ENCODE assay signal across 8 cellular contexts in genomic region chr1:203268901-203269653, GRCh38.
DNase-seq lines count a peak whose midpoint lies in the region; ATAC-seq lines count a peak whose summit lies in the region.

No MANE protein-coding gene starts in this region.

- no peak overlapping the region for H3K27ac Mint-ChIP-seq in activated T-cell treated with anti-CD3 and anti-CD28 coated beads, Interleukin-2, amount 50 U/mL, for 24 hours

- H3K27ac ChIP-seq in rectal smooth muscle tissue (ENCODE audit: low read depth, low read length), result peak overlapping the region; percentile 30

- ATAC-seq in HG02798 (IDR thresholded peaks at IDR 0.05; ENCODE audit: poor library complexity, unreplicated experiment), result no peak

- H3K27me3 Mint-ChIP-seq in activated T-cell treated with anti-CD3 and anti-CD28 coated beads, Interleukin-2, amount 50 U/mL, for 24 hours, result no peaks in the 10 kb centered on the region

- no peaks in the 10 kb centered on the region for H3K9me3 Mint-ChIP-seq in activated T-cell treated with anti-CD3 and anti-CD28 coated beads, Interleukin-2, amount 50 U/mL, for 24 hours

- no peaks in the 10 kb centered on the region for H3K27me3 ChIP-seq in rectal smooth muscle tissue (ENCODE audit: control insufficient read depth, insufficient read depth, low read length)

- H3K36me3 ChIP-seq in rectal smooth muscle tissue (ENCODE audit: control insufficient read depth, insufficient read depth, low read length), result no peaks in the 10 kb centered on the region

- H3K9ac ChIP-seq in rectal smooth muscle tissue (ENCODE audit: low read length), result no peak overlapping the region

- H3K4me1 Mint-ChIP-seq in activated T-cell treated with anti-CD3 and anti-CD28 coated beads, Interleukin-2, amount 50 U/mL, for 24 hours (ENCODE audit: low read depth), result peaks cover 33% of the 10 kb centered on the region

- H3K4me3 Mint-ChIP-seq in activated T-cell treated with anti-CD3 and anti-CD28 coated beads, Interleukin-2, amount 50 U/mL, for 24 hours, result no peak overlapping the region

- DNase-seq in DMS153 (lab: John Stamatoyannopoulos, UW), result peak; percentile 85
- peak; percentile 36 for DNase-seq in HS-27A (ENCODE audit: low read depth)
- DNase-seq in NCI-H526 (lab: John Stamatoyannopoulos, UW), result peak; percentile 66 to 78
- DNase-seq in activated T-cell treated with anti-CD3 and anti-CD28 coated beads, Interleukin-2, amount 50 U/mL, for 24 hours, result peak; percentile 58
- peak; percentile 57 for DNase-seq in foreskin melanocyte
- no peak for DNase-seq in posterior cingulate gyrus

- peaks cover 13% of the 10 kb centered on the region for H3K4me1 ChIP-seq in rectal smooth muscle tissue (ENCODE audit: control insufficient read depth, insufficient read depth, low read length)

- H3K4me3 ChIP-seq in rectal smooth muscle tissue (ENCODE audit: low read length), result no peak overlapping the region

- H3K36me3 Mint-ChIP-seq in activated T-cell treated with anti-CD3 and anti-CD28 coated beads, Interleukin-2, amount 50 U/mL, for 24 hours (ENCODE audit: low read depth), result no peaks in the 10 kb centered on the region

- intact Hi-C loops in posterior cingulate gyrus (cut with DNase I), result loop anchor here (5.0 kb wide), 2 partner anchors 152 to 232 kb away; no protein-coding TSS in a partner anchor

Comparison
In these comparisons a context has a peak if more than half of its experiments do, and no peak if none do; other contexts are left out.
1. DNase-seq: peak in DMS153 (single experiment), HS-27A (single experiment), NCI-H526 (2 of 2), activated T-cell treated with anti-CD3 and anti-CD28 coated beads, Interleukin-2, amount 50 U/mL, for 24 hours (single experiment) and foreskin melanocyte (single experiment); none in posterior cingulate gyrus (0 of 10).